In the genomic region with DNA sequence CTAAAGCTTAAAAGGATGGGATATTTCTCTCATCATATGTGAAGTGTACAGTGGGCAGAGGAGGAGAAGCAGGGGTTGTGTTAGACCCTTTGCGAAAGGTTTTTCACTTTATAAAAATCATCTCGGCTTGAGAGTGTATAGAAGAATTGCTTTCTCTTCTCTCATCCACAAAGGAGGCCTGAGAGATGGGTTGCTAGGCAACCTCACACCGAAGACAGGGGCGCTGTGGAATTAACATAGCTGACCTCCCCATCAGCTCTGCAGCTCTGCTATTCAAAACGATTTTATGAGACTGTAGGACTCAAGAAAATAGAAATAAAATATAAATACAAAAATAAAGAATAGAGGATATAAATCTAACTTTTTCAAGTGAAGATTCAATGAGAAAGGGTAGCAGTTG, we compare ENCODE assay signal across 1 cellular context.
TF ChIP-seq lines count a peak whose summit lies in the region.

No MANE protein-coding gene starts in this region.

TF ChIP-seq in WTC11, 78 proteins besides CTCF, POLR2A, EP300 and RAD21 (continued from another document):
- no peak for TF ChIP-seq ZNF416 (CRISPR knock-in tag; IDR thresholded peaks at IDR 0.05)
